ENCODE assay signal across 2 cellular contexts in genomic region chr4:174461438-174462106, GRCh38.
TF ChIP-seq lines count a peak whose summit lies in the region.

No MANE protein-coding gene starts in this region.

TF ChIP-seq in HEK293, 187 proteins besides CTCF, POLR2A, EP300 and RAD21 (continued from another document and continues in another):
- no peak for TF ChIP-seq ZNF398 (tag by site-specific recombination; IDR thresholded peaks at IDR 0.05)
- TF ChIP-seq BCL11A (tag by site-specific recombination; IDR thresholded peaks at IDR 0.05; ENCODE audit: low read depth), result no peak
- TF ChIP-seq ZNF791 (tag by site-specific recombination; IDR thresholded peaks at IDR 0.05), result no peak
- no peak for TF ChIP-seq ZFP41 (tag by site-specific recombination; IDR thresholded peaks at IDR 0.05; ENCODE audit: borderline replicate concordance)
- TF ChIP-seq ZNF146 (tag by site-specific recombination; IDR thresholded peaks at IDR 0.05), result no peak
- no peak for TF ChIP-seq ZNF701 (tag by site-specific recombination; IDR thresholded peaks at IDR 0.05)
- no peak for TF ChIP-seq ZNF416 (tag by site-specific recombination; IDR thresholded peaks at IDR 0.05)
- TF ChIP-seq ZFP37 (tag by site-specific recombination; IDR thresholded peaks at IDR 0.05), result no peak
- no peak for TF ChIP-seq ZNF292 (tag by site-specific recombination; IDR thresholded peaks at IDR 0.05; ENCODE audit: borderline replicate concordance, low read depth)
- peak; percentile 36; the same call in 1 of the 2 replicates for TF ChIP-seq ZNF341 (tag by site-specific recombination; IDR thresholded peaks at IDR 0.05; ENCODE audit: low read depth)
- TF ChIP-seq HOXC10 (CRISPR knock-in tag; IDR thresholded peaks at IDR 0.05), result no peak
- TF ChIP-seq ZNF707 (tag by site-specific recombination; IDR thresholded peaks at IDR 0.05), result no peak
- no peak for TF ChIP-seq ZBTB11 (tag by site-specific recombination; conservative IDR thresholded peaks at IDR 0.05; ENCODE audit: low read depth)
- TF ChIP-seq ZNF433 (tag by site-specific recombination; IDR thresholded peaks at IDR 0.05; ENCODE audit: low read depth), result no peak
- no peak for TF ChIP-seq ZNF266 (tag by site-specific recombination; IDR thresholded peaks at IDR 0.05; ENCODE audit: low read depth)
- no peak for TF ChIP-seq ZBTB6 (tag by site-specific recombination; IDR thresholded peaks at IDR 0.05)
- TF ChIP-seq PRDM6 (tag by site-specific recombination; IDR thresholded peaks at IDR 0.05), result 0 out of 2 replicates have a peak, but pooled peaks have one; percentile 34
- no peak for TF ChIP-seq ZNF23 (tag by site-specific recombination; IDR thresholded peaks at IDR 0.05; ENCODE audit: borderline replicate concordance)
- 0 out of 2 replicates have a peak, but pooled peaks have one; percentile 30 for TF ChIP-seq ZNF629 (tag by site-specific recombination; IDR thresholded peaks at IDR 0.05)

TF ChIP-seq in WTC11, 78 proteins besides CTCF, POLR2A, EP300 and RAD21 (continued from another document):
- no peak for TF ChIP-seq STAT6 (CRISPR knock-in tag; conservative IDR thresholded peaks at IDR 0.05; ENCODE audit: low read depth)
- no peak for TF ChIP-seq ZSCAN18 (CRISPR knock-in tag; IDR thresholded peaks at IDR 0.05)
- TF ChIP-seq E2F5 (CRISPR knock-in tag; IDR thresholded peaks at IDR 0.05), result no peak
- TF ChIP-seq GTF2I (CRISPR knock-in tag; conservative IDR thresholded peaks at IDR 0.05), result no peak
- TF ChIP-seq ZNF121 (CRISPR knock-in tag; IDR thresholded peaks at IDR 0.05), result no peak
- TF ChIP-seq ZNF396 (CRISPR knock-in tag; IDR thresholded peaks at IDR 0.05; ENCODE audit: borderline replicate concordance), result no peak
- TF ChIP-seq USF2 (CRISPR knock-in tag; IDR thresholded peaks at IDR 0.05), result no peak
TF ChIP-seq in WTC11: peak in this region for 0.
